Comparison of ENCODE assay signal across 9 cellular contexts in genomic region chr1:85224734-85225623, GRCh38. TPM values are rescaled to one million over a fixed set of nuclear protein-coding genes. Genes with fewer than 3 reads are reported as not detected.
DNase-seq lines count a peak whose midpoint lies in the region; ATAC-seq and TF ChIP-seq lines count a peak whose summit lies in the region.
"Had no signal": no experiment of that assay in that cellular context is flagged by ENCODE, and none has a peak within 500 bp of the region (broad histone marks: within the 10 kb centered on the region; RNA-seq: fewer than 3 reads in every experiment).

No MANE protein-coding gene starts in this region.

- ATAC-seq in heart left ventricle: peak; percentile 80 to 91 (median 84)
- ATAC-seq in HG03095 (IDR thresholded peaks at IDR 0.05; ENCODE audit: unreplicated experiment): no peak
- no peak for ATAC-seq in GM19395 (IDR thresholded peaks at IDR 0.05; ENCODE audit: unreplicated experiment)

- TF ChIP-seq POLR2A in heart left ventricle (IDR thresholded peaks at IDR 0.05): no peak
- TF ChIP-seq POLR2A in prostate gland (IDR thresholded peaks at IDR 0.05): no peak

- DNase-seq in HUDEP-2 (lab: John Stamatoyannopoulos, UW; ENCODE audit: unreplicated experiment in 76 of 76): peak in 65 of 76 experiments; percentile 3 to 75 (median 39)
- peak; percentile 87 for DNase-seq in NCI-H748 treated with DMSO at 0.1 percent for 48 hours (lab: John Stamatoyannopoulos, UW)
- peak in 3 of 5 donors; percentile 32 to 58 (median 44) for DNase-seq in heart left ventricle
- DNase-seq in prostate gland (ENCODE audit: low spot score): peak; percentile 67
- DNase-seq in hepatic stellate cell (ENCODE audit: low spot score): no peak
- no peak for DNase-seq in stimulated activated naive CD4-positive, alpha-beta T cell treated with Interleukin-2 at 50 U/mL for 16 hours (lab: John Stamatoyannopoulos, UW)

- H3K9me3 ChIP-seq in heart left ventricle (no peaks in the 10 kb centered on the region), prostate gland (no peaks in the 10 kb centered on the region)
- H3K9me3 ChIP-seq: Peyer's patch had no signal

- H3K27ac ChIP-seq in heart left ventricle (peak overlapping the region; percentile 46 to 85 (median 75)), prostate gland (peak overlapping the region in 1 of 2 donors; percentile 11)

- H3K4me1 ChIP-seq in heart left ventricle: peaks cover 0 to 29% (median 13%) of the 10 kb centered on the region in 12 donors
- H3K4me1 ChIP-seq in prostate gland (replicated peaks): no peaks in the 10 kb centered on the region

- TF ChIP-seq CTCF in heart left ventricle (IDR thresholded peaks at IDR 0.05): no peak
- TF ChIP-seq CTCF in prostate gland (IDR thresholded peaks at IDR 0.05): no peak

- no peak overlapping the region for H3K4me3 ChIP-seq in heart left ventricle
- no peak overlapping the region for H3K4me3 ChIP-seq in prostate gland
- H3K4me3 ChIP-seq: Peyer's patch had no signal

- WGBS in heart left ventricle, 4 donors: 36 to 42% (median 41%) methylated on average over 3 of the region's 3 CpGs
- WGBS in prostate gland: 36% methylated on average over 3 of the region's 3 CpGs

- intact Hi-C loops in heart left ventricle (cut with DNase I): loop anchor here in 1 of 10 donors (2.0 kb wide), 1 partner anchor 24 kb away; the partner anchor contains the start of gene SYDE2
- intact Hi-C loops in prostate gland (cut with DNase I): no loop called here

- H3K36me3 ChIP-seq in heart left ventricle: no peaks in the 10 kb centered on the region
- H3K36me3 ChIP-seq in prostate gland: no peaks in the 10 kb centered on the region
- H3K36me3 ChIP-seq: Peyer's patch had no signal

- H3K27me3 ChIP-seq in heart left ventricle (no peaks in the 10 kb centered on the region), prostate gland (replicated peaks; ENCODE audit: insufficient read depth) (no peaks in the 10 kb centered on the region)
- H3K27me3 ChIP-seq: Peyer's patch had no signal

RNA-seq across cellular contexts. Expression of gene SYDE2, which starts 24.2 kb away (rescaled TPM):
- total RNA-seq in heart left ventricle (10 to 100 TPM; 15.1 to 25.8 (median 23.0) TPM), prostate gland (1 to 10 TPM; 6.6 to 8.4 TPM)
- polyA plus RNA-seq in heart left ventricle: 1 to 10 TPM; 2.4 to 6.0 TPM

RNA-seq across cellular contexts. Expression of gene C1orf52, which starts 34.5 kb away (rescaled TPM):
- total RNA-seq in heart left ventricle: 10 to 100 TPM; 11.4 to 23.2 (median 17.0) TPM
- polyA plus RNA-seq in heart left ventricle: 10 to 100 TPM; 16.5 to 22.6 TPM
- total RNA-seq in prostate gland: 10 to 100 TPM; 12.7 to 30.5 TPM

RNA-seq across cellular contexts. Expression of gene BCL10, which starts 51.5 kb away (rescaled TPM):
- total RNA-seq in heart left ventricle (10 to 100 TPM in 4 of 9 donors, 1 to 10 TPM in 5; 6.9 to 20.4 (median 8.7) TPM), prostate gland (10 to 100 TPM; 17.3 to 18.4 TPM)
- 1 to 10 TPM; 3.4 to 5.9 TPM for polyA plus RNA-seq in heart left ventricle

Comparison
In these comparisons a context has a peak if more than half of its experiments do, and no peak if none do; other contexts are left out.
1. DNase-seq: peak in HUDEP-2 (65 of 76), NCI-H748 treated with DMSO at 0.1 percent for 48 hours (single experiment), heart left ventricle (3 of 5) and prostate gland (single experiment); none in hepatic stellate cell (single experiment) and stimulated activated naive CD4-positive, alpha-beta T cell treated with Interleukin-2 at 50 U/mL for 16 hours (single experiment).
2. ATAC-seq: peak in heart left ventricle (4 of 4); none in HG03095 (single experiment) and GM19395 (single experiment).